8 cellular contexts compared by ENCODE assay signal in genomic region chr21:45427331-45428271, GRCh38. TPM values are rescaled to one million over a fixed set of nuclear protein-coding genes. Genes with fewer than 3 reads are reported as not detected.
DNase-seq lines count a peak whose midpoint lies in the region; ATAC-seq and TF ChIP-seq lines count a peak whose summit lies in the region.

No MANE protein-coding gene starts in this region.

- TF ChIP-seq EP300 in gastroesophageal sphincter (IDR thresholded peaks at IDR 0.05) = no peak

- H3K27me3 ChIP-seq in gastroesophageal sphincter = no peaks in the 10 kb centered on the region

- peak overlapping the region in 3 of 4 donors; percentile 54 to 72 (median 64) for H3K27ac ChIP-seq in gastroesophageal sphincter

- TF ChIP-seq CTCF in gastroesophageal sphincter (IDR thresholded peaks at IDR 0.05) (no peak), progenitor cell of endocrine pancreas (IDR thresholded peaks at IDR 0.05; ENCODE audit: unreplicated experiment) (no peak)

- ATAC-seq in gastroesophageal sphincter (peak; percentile 83), HG03159 (IDR thresholded peaks at IDR 0.05; ENCODE audit: unreplicated experiment) (no peak), HG03025 (IDR thresholded peaks at IDR 0.05; ENCODE audit: low FRiP score, unreplicated experiment) (no peak)

- peaks cover 2% of the 10 kb centered on the region for H3K36me3 Mint-ChIP-seq in progenitor cell of endocrine pancreas (ENCODE audit: insufficient read depth)

- H3K36me3 ChIP-seq in gastroesophageal sphincter = no peaks in the 10 kb centered on the region

- no peak overlapping the region for H3K4me3 Mint-ChIP-seq in progenitor cell of endocrine pancreas (ENCODE audit: low read depth)

- H3K9me3 Mint-ChIP-seq in progenitor cell of endocrine pancreas (ENCODE audit: low read depth) = no peaks in the 10 kb centered on the region

- peak overlapping the region; percentile 84 for H3K27ac Mint-ChIP-seq in progenitor cell of endocrine pancreas

- no peaks in the 10 kb centered on the region for H3K27me3 Mint-ChIP-seq in progenitor cell of endocrine pancreas

- H3K4me3 ChIP-seq in gastroesophageal sphincter = no peak overlapping the region

- H3K4me1 ChIP-seq in gastroesophageal sphincter = peaks cover 0 to 54% (median 12%) of the 10 kb centered on the region in 3 donors

- no peaks in the 10 kb centered on the region for H3K9me3 ChIP-seq in gastroesophageal sphincter

- H3K4me1 Mint-ChIP-seq in progenitor cell of endocrine pancreas (ENCODE audit: low read depth) = peaks cover 43% of the 10 kb centered on the region

- WGBS in gastroesophageal sphincter (ENCODE audit: low coverage in 1 of 2), 2 donors = 73% methylated on average over 8 of the region's 45 CpGs; no CpG with 5 or more reads in 1 of the 2 donors

- DNase-seq in ELR (ENCODE audit: low read depth) (peak; percentile 98), SW 1271 (lab: John Stamatoyannopoulos, UW) (peak; percentile 34 to 49), progenitor cell of endocrine pancreas (ENCODE audit: low spot score, unreplicated experiment) (no peak), activated T-cell treated with anti-CD3 and anti-CD28 coated beads for 4 hours (no peak)
- no peak for DNase-seq in activated CD8-positive, alpha-beta memory T cell treated with anti-CD3 and anti-CD28 coated beads, Interleukin-2, amount 50 U/mL, for 4 hours

- TF ChIP-seq POLR2A in gastroesophageal sphincter (IDR thresholded peaks at IDR 0.05) = no peak

RNA-seq across cellular contexts. Expression of gene COL18A1, which starts 22.6 kb away (rescaled TPM):
- total RNA-seq in gastroesophageal sphincter (100 to 1,000 TPM in 1 of 4 donors, 10 to 100 TPM in 3; 69.3 to 116 (median 78.4) TPM), progenitor cell of endocrine pancreas (271 TPM in 2 replicates)

Comparison
In these comparisons a context has a peak if more than half of its experiments do, and no peak if none do; other contexts are left out.
1. DNase-seq: peak in ELR (single experiment) and SW 1271 (2 of 2); none in progenitor cell of endocrine pancreas (single experiment), activated CD8-positive, alpha-beta memory T cell treated with anti-CD3 and anti-CD28 coated beads, Interleukin-2, amount 50 U/mL, for 4 hours (single experiment) and activated T-cell treated with anti-CD3 and anti-CD28 coated beads for 4 hours (single experiment).